ENCODE assay signal across 21 cellular contexts in genomic region chr10:46232084-46232483, GRCh38. TPM values are rescaled to one million over a fixed set of nuclear protein-coding genes. Genes with fewer than 3 reads are reported as not detected.
DNase-seq lines count a peak whose midpoint lies in the region; ATAC-seq and TF ChIP-seq lines count a peak whose summit lies in the region.
"Had no signal": no experiment of that assay in that cellular context is flagged by ENCODE, and none has a peak within 500 bp of the region (broad histone marks: within the 10 kb centered on the region; RNA-seq: fewer than 3 reads in every experiment).

No MANE protein-coding gene starts in this region.

- peaks cover 3% of the 10 kb centered on the region for H3K9me3 Mint-ChIP-seq in CD8-positive, alpha-beta T cell

- H3K27ac Mint-ChIP-seq in CD8-positive, alpha-beta T cell, result peak overlapping the region; percentile 41
- H3K27ac Mint-ChIP-seq: HFFc6 had no signal

- peak; percentile 49 for DNase-seq in activated CD8-positive, alpha-beta memory T cell treated with anti-CD3 and anti-CD28 coated beads for 24 hours
- DNase-seq in activated CD8-positive, alpha-beta memory T cell treated with anti-CD3 and anti-CD28 coated beads, Interleukin-2, amount 50 U/mL, for 48 hours, result no peak
- peak in 2 of 7 experiments; percentile 4 to 34 for DNase-seq in CD8-positive, alpha-beta T cell
- DNase-seq in left lobe of liver (ENCODE audit: low spot score), result peak; percentile 35
- peak; percentile 9 for DNase-seq in testis
- DNase-seq in tibial artery, result no peak
- DNase-seq in GM03348 (ENCODE audit: low spot score), result no peak
- no peak for DNase-seq in ACHN
- DNase-seq: DMS 273 treated with DMSO at 0.1 percent for 48 hours, GF-D8, HFFc6, NCI-H1105, NCI-H1694, NCI-H2107, NCI-H2227 treated with DMSO at 0.1 percent for 48 hours, NCI-H524 had no signal

- no peaks in the 10 kb centered on the region for H3K27me3 Mint-ChIP-seq in CD8-positive, alpha-beta T cell (ENCODE audit: low read depth)

- H3K36me3 Mint-ChIP-seq in CD8-positive, alpha-beta T cell, result peaks cover 80% of the 10 kb centered on the region

- no peaks in the 10 kb centered on the region for H3K9me3 ChIP-seq in CD8-positive, alpha-beta T cell (ENCODE audit: low read length)
- no peaks in the 10 kb centered on the region for H3K9me3 ChIP-seq in testis
- no peaks in the 10 kb centered on the region for H3K9me3 ChIP-seq in tibial artery

- no peaks in the 10 kb centered on the region for H3K4me1 ChIP-seq in CD8-positive, alpha-beta T cell (ENCODE audit: insufficient read depth, low read length)
- H3K4me1 ChIP-seq in testis, result no peaks in the 10 kb centered on the region
- H3K4me1 ChIP-seq in tibial artery, result no peaks in the 10 kb centered on the region

- no peak overlapping the region for H3K4me3 ChIP-seq in CD8-positive, alpha-beta T cell (ENCODE audit: low read depth, low read length)
- H3K4me3 ChIP-seq in testis (no peak overlapping the region), tibial artery (no peak overlapping the region)
- H3K4me3 ChIP-seq: BLaER1, PC-9 had no signal

- no peaks in the 10 kb centered on the region for H3K27me3 ChIP-seq in CD8-positive, alpha-beta T cell (ENCODE audit: insufficient read depth, low read length)
- H3K27me3 ChIP-seq in testis (no peaks in the 10 kb centered on the region), tibial artery (no peaks in the 10 kb centered on the region)
- H3K27me3 ChIP-seq: BLaER1 had no signal

- in situ Hi-C loops in ACHN (cut with HindIII; ENCODE audit: low pct_ligation_motif_present, low pct_unique_long_range_greater_than_20kb, low sequenced_read_pairs), result no loop called here

- CTCF ChIA-PET in CD8-positive, alpha-beta T cell (lab: Charles Lee), result interaction anchor here (0.9 kb wide), 1 partner anchor 11 kb away, joined by 3 read pairs; no protein-coding TSS in a partner anchor

- no peak for ATAC-seq in CD8-positive, alpha-beta T cell
- no peak for ATAC-seq in left lobe of liver

- no peak for TF ChIP-seq CTCF in CD8-positive, alpha-beta T cell (IDR thresholded peaks at IDR 0.05)
- no peak for TF ChIP-seq CTCF in testis (IDR thresholded peaks at IDR 0.05)
- no peak for TF ChIP-seq CTCF in tibial artery (IDR thresholded peaks at IDR 0.05)

- H3K36me3 ChIP-seq in CD8-positive, alpha-beta T cell (ENCODE audit: insufficient read depth, low read length), result peaks cover 2% of the 10 kb centered on the region
- H3K36me3 ChIP-seq in testis (ENCODE audit: low read depth, missing control alignments) (no peaks in the 10 kb centered on the region), tibial artery (no peaks in the 10 kb centered on the region)

- H3K27ac ChIP-seq in CD8-positive, alpha-beta T cell (ENCODE audit: low read depth, low read length), result no peak overlapping the region
- no peak overlapping the region for H3K27ac ChIP-seq in testis
- no peak overlapping the region for H3K27ac ChIP-seq in tibial artery
- H3K27ac ChIP-seq: BLaER1, PC-9 had no signal

- H3K4me3 Mint-ChIP-seq in CD8-positive, alpha-beta T cell, result no peak overlapping the region
- H3K4me3 Mint-ChIP-seq: HFFc6 had no signal

- no peak for TF ChIP-seq POLR2A in testis (IDR thresholded peaks at IDR 0.05)

- WGBS in testis, 2 donors, result 89% methylated on average over 2 of the region's 2 CpGs

- peaks cover 19% of the 10 kb centered on the region for H3K4me1 Mint-ChIP-seq in CD8-positive, alpha-beta T cell (ENCODE audit: low read depth)

- POLR2A ChIA-PET in CD8-positive, alpha-beta T cell (lab: Charles Lee), result no interaction called here

- intact Hi-C loops in CD8-positive, alpha-beta T cell (cut with DNase I, micrococcal nuclease), result no loop called here
- intact Hi-C loops in testis (cut with DNase I; ENCODE audit: low total_unique reads) (no loop called here), tibial artery (cut with DNase I; ENCODE audit: low total_unique reads) (no loop called here)

RNA-seq across cellular contexts. Expression of gene ANTXRL, which starts 54.7 kb away (rescaled TPM):
- not detected for total RNA-seq in CD8-positive, alpha-beta T cell
- total RNA-seq in left lobe of liver, result not detected
- total RNA-seq in testis, result 10 to 100 TPM; 10.7 to 26.5 TPM
- 23.7 TPM for polyA plus RNA-seq in testis (ENCODE audit: insufficient read depth, low read depth, low replicate concordance)
- total RNA-seq: Daoy, H4, HFFc6, MCF 10A had no signal

Comparison
In these comparisons a context has a peak if more than half of its experiments do, and no peak if none do; other contexts are left out.
1. DNase-seq: peak in activated CD8-positive, alpha-beta memory T cell treated with anti-CD3 and anti-CD28 coated beads for 24 hours (single experiment), left lobe of liver (single experiment) and testis (single experiment); none in activated CD8-positive, alpha-beta memory T cell treated with anti-CD3 and anti-CD28 coated beads, Interleukin-2, amount 50 U/mL, for 48 hours (single experiment), tibial artery (0 of 2), GM03348 (single experiment) and ACHN (single experiment).
2. RNA of gene ANTXRL, which starts 54.7 kb away (total RNA-seq): 10.7 to 26.5 TPM in testis; not detected in CD8-positive, alpha-beta T cell and not detected in left lobe of liver (single experiment); every median in the first group is over 4 times any median in the second.